In the genomic region with DNA sequence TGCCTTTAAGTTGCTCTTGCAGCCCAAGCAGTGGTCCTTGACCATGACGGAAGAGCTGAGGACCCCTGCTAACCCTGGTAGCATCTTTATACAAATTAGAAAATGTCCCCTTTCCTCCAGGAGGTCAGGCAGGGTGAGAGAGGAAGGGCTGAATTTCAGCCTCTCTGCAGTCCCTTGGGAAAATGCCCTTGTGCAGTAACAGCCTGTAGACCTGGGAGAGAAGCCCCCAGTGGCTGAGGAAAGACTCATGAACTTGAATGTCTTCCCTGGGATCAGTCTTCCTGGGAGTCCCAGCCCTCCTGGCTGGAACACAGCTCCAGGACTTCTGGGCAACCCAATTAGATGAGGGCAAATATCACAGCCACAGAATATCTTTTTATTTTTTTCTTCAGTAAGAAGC, we compare ENCODE assay signal across 28 cellular contexts.
"Had no signal": no experiment of that assay in that cellular context is flagged by ENCODE, and none has a peak within 500 bp of the region (broad histone marks: within the 10 kb centered on the region; RNA-seq: fewer than 3 reads in every experiment).

No MANE protein-coding gene starts in this region.

- H3K4me1 ChIP-seq: parathyroid adenoma had no signal

- H3K4me3 ChIP-seq: breast epithelium, hepatocyte, skin epidermis, stomach, suprapubic skin, tibial nerve had no signal

- H3K4me2 ChIP-seq: hepatocyte had no signal

- H3K36me3 ChIP-seq: breast epithelium, stomach, suprapubic skin, tibial nerve had no signal

- H3K27me3 Mint-ChIP-seq: activated naive CD8-positive, alpha-beta T cell treated with anti-CD3 and anti-CD28 coated beads for 36 hours; activated T-cell treated with anti-CD3 and anti-CD28 coated beads, Interleukin-2, amount 50 U/mL, for 24 hours; central memory CD8-positive, alpha-beta T cell; natural killer cell treated with Interleukin-12 subunit alpha and Interleukin-12 subunit beta and Interleukin-15 and Interleukin-18, amount 100 ng/mL, for 72 hours had no signal

- DNase-seq: activated CD4-positive, alpha-beta T cell treated with anti-CD3 and anti-CD28 coated beads, Interleukin-2, amount 10 ng/mL, durations not matched to agents 7 days and 5 days; activated CD4-positive, CD25-positive, alpha-beta regulatory T cell treated with anti-CD3 and anti-CD28 coated beads, Interleukin-2, amount 50 U/mL, for 72 hours; activated CD8-positive, alpha-beta memory T cell treated with anti-CD3 and anti-CD28 coated beads for 24 hours; activated CD8-positive, alpha-beta memory T cell treated with anti-CD3 and anti-CD28 coated beads, Interleukin-2, amount 50 U/mL, for 4 hours; activated naive CD4-positive, alpha-beta T cell treated with Interleukin-2 at 50 U/mL for 16 hours; activated naive CD8-positive, alpha-beta T cell treated with anti-CD3 and anti-CD28 coated beads for 36 hours; activated T-cell treated with anti-CD3 and anti-CD28 coated beads, Interleukin-2, amount 50 U/mL, for 24 hours; effector memory CD4-positive, alpha-beta T cell; foreskin keratinocyte; immature natural killer cell; kidney glomerular epithelial cell; left ventricle myocardium superior; mammary epithelial cell; nucleus accumbens; stimulated activated CD4-positive, alpha-beta T cell treated with anti-CD3 and anti-CD28 coated beads, Interleukin-1b, Interleukin-23, amount 100 ng/mL, for 48 hours; stomach had no signal

- H3K36me3 Mint-ChIP-seq: activated naive CD8-positive, alpha-beta T cell treated with anti-CD3 and anti-CD28 coated beads for 36 hours; immature natural killer cell; mesothelial cell of epicardium; natural killer cell treated with Interleukin-12 subunit alpha and Interleukin-12 subunit beta and Interleukin-15 and Interleukin-18, amount 100 ng/mL, for 72 hours; stimulated activated effector memory CD8-positive, alpha-beta T cell treated with anti-CD3 and anti-CD28 coated beads, Interleukin-12 subunit alpha, Interleukin-12 subunit beta, amount 100 ng/mL, for 72 hours had no signal

- H3K9ac ChIP-seq: parathyroid adenoma had no signal

- H3K27ac Mint-ChIP-seq: activated CD4-positive, alpha-beta T cell treated with anti-CD3 and anti-CD28 coated beads, Interleukin-2, amount 10 ng/mL, durations not matched to agents 7 days and 5 days; activated naive CD8-positive, alpha-beta T cell treated with anti-CD3 and anti-CD28 coated beads for 36 hours; T-helper 2 cell treated with Interferon-gamma antibody and Interleukin-4, amounts not matched to agents 5 μg/mL and 100 μg/mL, for 36 hours had no signal

- H3K79me2 ChIP-seq: hepatocyte, parathyroid adenoma had no signal

- H3K9me3 ChIP-seq: breast epithelium, stomach, suprapubic skin, tibial nerve had no signal

- H3K27ac ChIP-seq: breast epithelium, foreskin keratinocyte, parathyroid adenoma, stomach, suprapubic skin, tibial nerve, VCaP had no signal

- H3K9me3 Mint-ChIP-seq: activated naive CD8-positive, alpha-beta T cell treated with anti-CD3 and anti-CD28 coated beads for 36 hours; activated T-cell treated with anti-CD3 and anti-CD28 coated beads, Interleukin-2, amount 50 U/mL, for 24 hours; central memory CD8-positive, alpha-beta T cell; mesothelial cell of epicardium; natural killer cell treated with Interleukin-12 subunit alpha and Interleukin-12 subunit beta and Interleukin-15 and Interleukin-18, amount 100 ng/mL, for 72 hours; stimulated activated effector memory CD8-positive, alpha-beta T cell treated with anti-CD3 and anti-CD28 coated beads, Interleukin-12 subunit alpha, Interleukin-12 subunit beta, amount 100 ng/mL, for 72 hours; T-helper 2 cell treated with Interferon-gamma antibody and Interleukin-4, amounts not matched to agents 5 μg/mL and 100 μg/mL, for 36 hours had no signal

- H3K27me3 ChIP-seq: breast epithelium, foreskin keratinocyte, hepatocyte, stomach, suprapubic skin, tibial nerve had no signal

- ATAC-seq: foreskin keratinocyte; left ventricle myocardium superior; natural killer cell treated with Interleukin-12 subunit alpha and Interleukin-12 subunit beta and Interleukin-15 and Interleukin-18, amount 100 ng/mL, for 72 hours; stimulated activated effector memory CD8-positive, alpha-beta T cell treated with anti-CD3 and anti-CD28 coated beads, Interleukin-12 subunit alpha, Interleukin-12 subunit beta, amount 100 ng/mL, for 72 hours had no signal

- H3K4me3 Mint-ChIP-seq: activated CD4-positive, alpha-beta T cell treated with anti-CD3 and anti-CD28 coated beads, Interleukin-2, amount 10 ng/mL, durations not matched to agents 7 days and 5 days; activated naive CD8-positive, alpha-beta T cell treated with anti-CD3 and anti-CD28 coated beads for 36 hours; activated T-cell treated with anti-CD3 and anti-CD28 coated beads, Interleukin-2, amount 50 U/mL, for 24 hours; central memory CD8-positive, alpha-beta T cell; mesothelial cell of epicardium; natural killer cell treated with Interleukin-12 subunit alpha and Interleukin-12 subunit beta and Interleukin-15 and Interleukin-18, amount 100 ng/mL, for 72 hours; stimulated activated effector memory CD8-positive, alpha-beta T cell treated with anti-CD3 and anti-CD28 coated beads, Interleukin-12 subunit alpha, Interleukin-12 subunit beta, amount 100 ng/mL, for 72 hours; T-helper 2 cell treated with Interferon-gamma antibody and Interleukin-4, amounts not matched to agents 5 μg/mL and 100 μg/mL, for 36 hours had no signal

- H2AFZ ChIP-seq: hepatocyte, parathyroid adenoma had no signal
